ENCODE assay signal across 27 cellular contexts in the genomic region with DNA sequence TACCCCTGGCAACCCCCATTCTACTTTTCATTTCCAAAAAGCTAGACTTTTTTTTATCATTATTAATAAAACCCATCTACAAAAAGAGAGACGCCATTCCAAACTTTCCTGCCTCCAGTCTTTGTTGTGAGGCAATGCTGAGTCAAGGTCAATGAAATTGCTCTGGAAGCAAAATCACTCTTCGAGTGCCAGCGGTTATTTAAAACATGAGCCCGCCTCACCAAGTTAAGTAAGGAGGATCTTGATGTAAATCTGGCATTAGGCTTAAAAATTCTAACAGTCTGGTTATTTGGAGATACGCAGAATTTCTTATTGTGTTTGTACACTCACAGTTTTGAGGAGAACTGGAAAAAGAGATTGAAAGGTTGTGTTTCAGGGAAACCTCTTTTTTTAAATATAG.
"Had no signal": no experiment of that assay in that cellular context is flagged by ENCODE, and none has a peak within 500 bp of the region (broad histone marks: within the 10 kb centered on the region; RNA-seq: fewer than 3 reads in every experiment).

No MANE protein-coding gene starts in this region.

- ATAC-seq: activated CD4-positive, alpha-beta T cell treated with anti-CD3 and anti-CD28 coated beads for 36 hours; activated CD8-positive, alpha-beta memory T cell treated with anti-CD3 and anti-CD28 coated beads, Interleukin-2, amount 10 ng/mL, durations not matched to agents 7 days and 5 days; activated CD8-positive, alpha-beta T cell treated with anti-CD3 and anti-CD28 coated beads, Interleukin-2, amount 10 ng/mL, durations not matched to agents 7 days and 5 days; activated naive CD8-positive, alpha-beta T cell treated with anti-CD3 and anti-CD28 coated beads, Interleukin-2, amount 50 U/mL, for 24 hours; esophagus mucosa had no signal

- H3K4me3 ChIP-seq: ascending aorta, breast epithelium, cardiac muscle cell, colonic mucosa, dorsolateral prefrontal cortex had no signal

- DNase-seq: activated CD4-positive, alpha-beta memory T cell treated with anti-CD3 and anti-CD28 coated beads for 36 hours; activated CD4-positive, alpha-beta T cell treated with anti-CD3 and anti-CD28 coated beads for 36 hours; activated CD4-positive, alpha-beta T cell treated with anti-CD3 and anti-CD28 coated beads, Interleukin-2, amount 10 ng/mL, durations not matched to agents 24 days and 14 days; activated CD4-positive, CD25-positive, alpha-beta regulatory T cell; activated CD4-positive, CD25-positive, alpha-beta regulatory T cell treated with anti-CD3 and anti-CD28 coated beads, Interleukin-2, amount 50 U/mL, for 72 hours; activated CD8-positive, alpha-beta memory T cell treated with anti-CD3 and anti-CD28 coated beads, Interleukin-2, amount 10 ng/mL, durations not matched to agents 7 days and 5 days; activated CD8-positive, alpha-beta memory T cell treated with anti-CD3 and anti-CD28 coated beads, Interleukin-2, amount 50 U/mL, for 4 hours; activated CD8-positive, alpha-beta T cell treated with anti-CD3 and anti-CD28 coated beads, Interleukin-2, amount 10 ng/mL, durations not matched to agents 7 days and 5 days; activated effector memory CD4-positive, alpha-beta T cell treated with anti-CD3 and anti-CD28 coated beads, Interleukin-2, amount 50 U/mL, for 16 hours; activated naive CD4-positive, alpha-beta T cell treated with anti-CD3 and anti-CD28 coated beads for 36 hours; activated naive CD8-positive, alpha-beta T cell treated with anti-CD3 and anti-CD28 coated beads for 36 hours; activated naive CD8-positive, alpha-beta T cell treated with anti-CD3 and anti-CD28 coated beads, Interleukin-2, amount 50 U/mL, for 24 hours; activated T-cell treated with anti-CD3 and anti-CD28 coated beads, Interleukin-2, amount 50 U/mL, for 1 hour; activated T-cell treated with anti-CD3 and anti-CD28 coated beads, Interleukin-2, amount 50 U/mL, for 48 hours; central memory CD4-positive, alpha-beta T cell; cerebellar nuclear complex; colonic mucosa; dorsolateral prefrontal cortex; effector memory CD4-positive, alpha-beta T cell; endodermal cell; foreskin fibroblast; head of caudate nucleus; T-helper 2 cell had no signal

- H3K36me3 ChIP-seq: ascending aorta, breast epithelium, cardiac muscle cell, colonic mucosa had no signal

- H3K27ac ChIP-seq: ascending aorta, breast epithelium, cardiac muscle cell, colonic mucosa, dorsolateral prefrontal cortex had no signal

- H3K27me3 ChIP-seq: ascending aorta, breast epithelium, cardiac muscle cell, colonic mucosa, dorsolateral prefrontal cortex had no signal

- H3K9me3 ChIP-seq: colonic mucosa had no signal

- H3K4me1 ChIP-seq: ascending aorta, breast epithelium, colonic mucosa had no signal
